22 cellular contexts compared by ENCODE assay signal in the genomic region with DNA sequence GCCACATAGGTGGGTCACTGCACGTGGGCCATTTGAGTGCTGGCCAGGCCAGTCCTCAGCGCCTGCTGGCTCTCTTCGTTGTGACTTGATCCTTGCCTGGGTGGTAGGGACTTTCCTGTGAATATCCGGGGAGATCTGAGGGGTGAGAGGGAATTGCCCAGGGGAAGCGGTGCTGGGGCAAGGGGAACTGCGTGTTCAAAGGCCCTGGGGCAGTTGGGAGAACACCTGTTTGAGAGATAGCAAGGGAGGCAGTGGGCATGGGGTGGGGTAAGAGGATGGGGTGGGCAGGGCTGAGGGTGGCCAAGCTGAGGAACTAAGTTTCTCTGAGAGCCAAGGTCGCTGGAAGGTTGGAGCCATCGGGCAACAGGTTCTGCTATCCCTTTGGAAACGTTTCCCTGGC. TPM values are rescaled to one million over a fixed set of nuclear protein-coding genes. Genes with fewer than 3 reads are reported as not detected.
DNase-seq lines count a peak whose midpoint lies in the region; ATAC-seq and TF ChIP-seq lines count a peak whose summit lies in the region.
"Had no signal": no experiment of that assay in that cellular context is flagged by ENCODE, and none has a peak within 500 bp of the region (broad histone marks: within the 10 kb centered on the region; RNA-seq: fewer than 3 reads in every experiment).

No MANE protein-coding gene starts in this region.

- 82 to 87% methylated on average over 4 of the region's 9 CpGs for WGBS in gastroesophageal sphincter (ENCODE audit: low coverage in 1 of 2), 2 donors
- WGBS in esophagus muscularis mucosa, result 84% methylated on average over 9 of the region's 9 CpGs

- TF ChIP-seq EP300 in gastroesophageal sphincter (IDR thresholded peaks at IDR 0.05) (no peak), esophagus muscularis mucosa (IDR thresholded peaks at IDR 0.05) (no peak)

- H3K9ac ChIP-seq in stomach smooth muscle (ENCODE audit: low read length in 2 of 2), result no peak overlapping the region

- H3K27ac Mint-ChIP-seq in activated naive CD8-positive, alpha-beta T cell, result peak overlapping the region; percentile 75
- H3K27ac Mint-ChIP-seq in activated naive CD8-positive, alpha-beta T cell treated with anti-CD3 and anti-CD28 coated beads for 36 hours, result no peak overlapping the region
- H3K27ac Mint-ChIP-seq: activated CD8-positive, alpha-beta memory T cell treated with anti-CD3 and anti-CD28 coated beads, Interleukin-2, amount 10 ng/mL, durations not matched to agents 7 days and 5 days had no signal

- no peak for TF ChIP-seq CTCF in VCaP (conservative IDR thresholded peaks at IDR 0.05)
- no peak for TF ChIP-seq CTCF in gastroesophageal sphincter (IDR thresholded peaks at IDR 0.05)
- TF ChIP-seq CTCF in esophagus muscularis mucosa (IDR thresholded peaks at IDR 0.05), result no peak

- no peaks in the 10 kb centered on the region for H3K27me3 Mint-ChIP-seq in activated naive CD8-positive, alpha-beta T cell
- no peaks in the 10 kb centered on the region for H3K27me3 Mint-ChIP-seq in activated naive CD8-positive, alpha-beta T cell treated with anti-CD3 and anti-CD28 coated beads for 36 hours
- H3K27me3 Mint-ChIP-seq: activated CD8-positive, alpha-beta memory T cell treated with anti-CD3 and anti-CD28 coated beads, Interleukin-2, amount 10 ng/mL, durations not matched to agents 7 days and 5 days had no signal

- H3K9me3 ChIP-seq in gastroesophageal sphincter, result no peaks in the 10 kb centered on the region
- no peaks in the 10 kb centered on the region for H3K9me3 ChIP-seq in stomach smooth muscle (ENCODE audit: control insufficient read depth in 2 of 2, low read length in 2 of 2)
- no peaks in the 10 kb centered on the region for H3K9me3 ChIP-seq in esophagus muscularis mucosa
- H3K9me3 ChIP-seq: BLaER1 treated with 17β-estradiol and CSF1 and Interleukin-3, amounts not matched to agents 10 nM and 100 nM; left ventricle myocardium inferior; transverse colon had no signal

- no peak overlapping the region for H3K4me3 Mint-ChIP-seq in activated naive CD8-positive, alpha-beta T cell
- H3K4me3 Mint-ChIP-seq in activated naive CD8-positive, alpha-beta T cell treated with anti-CD3 and anti-CD28 coated beads for 36 hours, result no peak overlapping the region
- H3K4me3 Mint-ChIP-seq: activated CD8-positive, alpha-beta memory T cell treated with anti-CD3 and anti-CD28 coated beads, Interleukin-2, amount 10 ng/mL, durations not matched to agents 7 days and 5 days had no signal

- H3K36me3 Mint-ChIP-seq in activated naive CD8-positive, alpha-beta T cell, result peaks cover 4% of the 10 kb centered on the region
- peaks cover 8% of the 10 kb centered on the region for H3K36me3 Mint-ChIP-seq in activated naive CD8-positive, alpha-beta T cell treated with anti-CD3 and anti-CD28 coated beads for 36 hours

- intact Hi-C loops in esophagus muscularis mucosa (cut with DNase I), result no loop called here

- H3K27me3 ChIP-seq in gastroesophageal sphincter, result no peaks in the 10 kb centered on the region
- no peaks in the 10 kb centered on the region for H3K27me3 ChIP-seq in stomach smooth muscle (ENCODE audit: control insufficient read depth in 1 of 2, insufficient read depth in 2 of 2, low read length in 2 of 2)
- H3K27me3 ChIP-seq in esophagus muscularis mucosa, result no peaks in the 10 kb centered on the region
- H3K27me3 ChIP-seq: BLaER1 treated with 17β-estradiol and CSF1 and Interleukin-3, amounts not matched to agents 10 nM and 100 nM; transverse colon had no signal

- no peak for ATAC-seq in gastroesophageal sphincter
- no peak for ATAC-seq in HG02981 (IDR thresholded peaks at IDR 0.05; ENCODE audit: unreplicated experiment)
- ATAC-seq: activated CD8-positive, alpha-beta memory T cell treated with anti-CD3 and anti-CD28 coated beads, Interleukin-2, amount 10 ng/mL, durations not matched to agents 7 days and 5 days had no signal

- H3K27ac ChIP-seq in VCaP, result peak overlapping the region; percentile 14; the same call in 1 of the 2 replicates
- H3K27ac ChIP-seq in gastroesophageal sphincter, result peak overlapping the region in 3 of 4 donors; percentile 0 to 39 (median 16)
- H3K27ac ChIP-seq in stomach smooth muscle (ENCODE audit: low read length), result peak overlapping the region; percentile 11
- peak overlapping the region in 2 of 4 donors; percentile 19 to 26 for H3K27ac ChIP-seq in esophagus muscularis mucosa (replicated peaks in 1 of 4)
- H3K27ac ChIP-seq: BLaER1 treated with 17β-estradiol and CSF1 and Interleukin-3, amounts not matched to agents 10 nM and 100 nM; transverse colon had no signal

- H3K4me1 ChIP-seq in gastroesophageal sphincter (peaks cover 0 to 25% (median 0%) of the 10 kb centered on the region in 3 donors), stomach smooth muscle (ENCODE audit: control insufficient read depth, insufficient read depth, low read length) (peaks cover 8% of the 10 kb centered on the region), esophagus muscularis mucosa (peaks cover 0 to 28% (median 15%) of the 10 kb centered on the region in 4 donors)
- H3K4me1 ChIP-seq: BLaER1 treated with 17β-estradiol and CSF1 and Interleukin-3, amounts not matched to agents 10 nM and 100 nM; transverse colon had no signal

- H3K4me3 ChIP-seq in gastroesophageal sphincter (no peak overlapping the region), stomach smooth muscle (ENCODE audit: low read length in 2 of 2) (no peak overlapping the region), esophagus muscularis mucosa (no peak overlapping the region)
- H3K4me3 ChIP-seq: BLaER1 treated with 17β-estradiol and CSF1 and Interleukin-3, amounts not matched to agents 10 nM and 100 nM; left ventricle myocardium inferior; transverse colon had no signal

- H3K36me3 ChIP-seq in gastroesophageal sphincter (peaks cover 0 to 90% of the 10 kb centered on the region in 2 donors), stomach smooth muscle (ENCODE audit: control insufficient read depth in 2 of 2, insufficient read depth in 2 of 2, low read length in 2 of 2) (peaks cover 36 to 39% of the 10 kb centered on the region in 2 donors), esophagus muscularis mucosa (peaks cover 43 to 91% (median 81%) of the 10 kb centered on the region in 4 donors)

- DNase-seq in activated naive CD8-positive, alpha-beta T cell treated with anti-CD3 and anti-CD28 coated beads for 36 hours, result no peak
- DNase-seq in esophagus muscularis mucosa (ENCODE audit: extremely low spot score), result no peak
- DNase-seq: activated CD4-positive, alpha-beta T cell treated with anti-CD3 and anti-CD28 coated beads for 4 hours; activated CD8-positive, alpha-beta memory T cell treated with anti-CD3 and anti-CD28 coated beads, Interleukin-2, amount 10 ng/mL, durations not matched to agents 7 days and 5 days; Calu3; cerebellar nuclear complex; islet precursor cell; left ventricle myocardium inferior; NCI-H1436 treated with DMSO at 0.1 percent for 48 hours; NCI-H446; NCI-H82; RPMI8226; T-helper 1 cell; transverse colon had no signal

- no peaks in the 10 kb centered on the region for H3K9me3 Mint-ChIP-seq in activated naive CD8-positive, alpha-beta T cell (ENCODE audit: low read depth)
- no peaks in the 10 kb centered on the region for H3K9me3 Mint-ChIP-seq in activated naive CD8-positive, alpha-beta T cell treated with anti-CD3 and anti-CD28 coated beads for 36 hours

- TF ChIP-seq POLR2A in gastroesophageal sphincter (IDR thresholded peaks at IDR 0.05) (no peak), esophagus muscularis mucosa (IDR thresholded peaks at IDR 0.05; ENCODE audit: low read depth) (no peak)

- peaks cover 5% of the 10 kb centered on the region for H3K4me1 Mint-ChIP-seq in activated naive CD8-positive, alpha-beta T cell (ENCODE audit: low read depth)
- H3K4me1 Mint-ChIP-seq in activated naive CD8-positive, alpha-beta T cell treated with anti-CD3 and anti-CD28 coated beads for 36 hours, result no peaks in the 10 kb centered on the region
- H3K4me1 Mint-ChIP-seq: activated CD8-positive, alpha-beta memory T cell treated with anti-CD3 and anti-CD28 coated beads, Interleukin-2, amount 10 ng/mL, durations not matched to agents 7 days and 5 days had no signal

RNA-seq across cellular contexts. Expression of a gene that starts 25.0 kb away (rescaled TPM):
- 10 to 100 TPM; 15.0 to 15.6 TPM for total RNA-seq in activated naive CD8-positive, alpha-beta T cell treated with anti-CD3 and anti-CD28 coated beads for 36 hours
- total RNA-seq in gastroesophageal sphincter (10 to 100 TPM in 3 of 4 donors, 1 to 10 TPM in 1; 9.6 to 25.1 (median 20.3) TPM), esophagus muscularis mucosa (10 to 100 TPM in 3 of 4 donors, 1 to 10 TPM in 1; 9.4 to 27.1 (median 19.9) TPM)

RNA-seq across cellular contexts. Expression of a gene that starts 29.8 kb away (rescaled TPM):
- total RNA-seq in activated naive CD8-positive, alpha-beta T cell treated with anti-CD3 and anti-CD28 coated beads for 36 hours, result not detected
- total RNA-seq in gastroesophageal sphincter, result 1 to 10 TPM in 3 of 4 donors, not detected in 1; 1.2 to 5.0 (median 2.6) TPM
- total RNA-seq in esophagus muscularis mucosa, result 1 to 10 TPM in 2 of 4 donors, under 1 TPM in 2; 0.65 to 3.3 (median 1.3) TPM
- total RNA-seq: activated CD8-positive, alpha-beta memory T cell treated with anti-CD3 and anti-CD28 coated beads, Interleukin-2, amount 10 ng/mL, durations not matched to agents 7 days and 5 days; Calu3; osteocyte; skeletal muscle tissue had no signal

RNA-seq across cellular contexts. Expression of a gene that starts 35.3 kb away (rescaled TPM):
- total RNA-seq in activated naive CD8-positive, alpha-beta T cell treated with anti-CD3 and anti-CD28 coated beads for 36 hours, result 10 to 100 TPM; 78.6 to 85.5 TPM
- 10 to 100 TPM in 3 of 4 donors, 1 to 10 TPM in 1; 9.4 to 15.7 (median 12.1) TPM for total RNA-seq in gastroesophageal sphincter
- 10 to 100 TPM in 3 of 4 donors, 1 to 10 TPM in 1; 7.0 to 23.2 (median 15.9) TPM for total RNA-seq in esophagus muscularis mucosa

RNA-seq across cellular contexts. Expression of a gene that starts 59.8 kb away (rescaled TPM):
- total RNA-seq in activated naive CD8-positive, alpha-beta T cell treated with anti-CD3 and anti-CD28 coated beads for 36 hours, result 10 to 100 TPM; 64.3 to 68.5 TPM
- 10 to 100 TPM; 54.8 to 79.5 (median 70.7) TPM for total RNA-seq in gastroesophageal sphincter
- total RNA-seq in esophagus muscularis mucosa, result 10 to 100 TPM; 22.4 to 63.7 (median 44.4) TPM
